In genomic region chr16:60636117-60636516, GRCh38 we compare ENCODE assay signal across 16 cellular contexts.
DNase-seq lines count a peak whose midpoint lies in the region; ATAC-seq, FAIRE-seq and TF ChIP-seq lines count a peak whose summit lies in the region.
"Had no signal": no experiment of that assay in that cellular context is flagged by ENCODE, and none has a peak within 500 bp of the region (broad histone marks: within the 10 kb centered on the region; RNA-seq: fewer than 3 reads in every experiment).

No MANE protein-coding gene starts in this region.

- ATAC-seq in left lobe of liver = no peak

- H3K4me3 ChIP-seq in LNCaP clone FGC (ENCODE audit: low read depth, low read length) = no peak overlapping the region
- no peak overlapping the region for H3K4me3 ChIP-seq in H1 (ENCODE audit: extremely low read depth in 1 of 4, insufficient read depth in 2 of 4, low read depth in 3 of 4, low read length in 4 of 4)
- H3K4me3 ChIP-seq: SJSA1 had no signal

- no peaks in the 10 kb centered on the region for H3K4me1 Mint-ChIP-seq in activated naive CD4-positive, alpha-beta T cell treated with anti-CD3 and anti-CD28 coated beads, Interleukin-2, amount 10 ng/mL, durations not matched to agents 7 days and 5 days

- DNase-seq in LNCaP clone FGC (ENCODE audit: low read depth) = peak; percentile 23
- DNase-seq in H1 (ENCODE audit: low read depth in 1 of 2, low spot score in 2 of 2) = peak; percentile 23 to 45
- DNase-seq in iPS-NIHi7 (ENCODE audit: extremely low spot score) = peak; percentile 14
- no peak for DNase-seq in ACHN
- DNase-seq in AG08396 (ENCODE audit: low spot score) = no peak
- DNase-seq in activated naive CD4-positive, alpha-beta T cell treated with anti-CD3 and anti-CD28 coated beads, Interleukin-2, amount 10 ng/mL, durations not matched to agents 7 days and 5 days = no peak
- DNase-seq in left lobe of liver (ENCODE audit: low spot score) = no peak
- DNase-seq: BE2C; CD4-positive, alpha-beta T cell; H7; NCI-H1417; NCI-H1930; NCI-H69; OCI-M1 had no signal

- H3K4me3 Mint-ChIP-seq in activated naive CD4-positive, alpha-beta T cell treated with anti-CD3 and anti-CD28 coated beads, Interleukin-2, amount 10 ng/mL, durations not matched to agents 7 days and 5 days = no peak overlapping the region
- H3K4me3 Mint-ChIP-seq: CD4-positive, alpha-beta T cell had no signal

- no peak overlapping the region for H2AFZ ChIP-seq in H1 (ENCODE audit: low read length)

- H2BK12ac ChIP-seq in H1 (ENCODE audit: low read depth, low read length) = no peak overlapping the region

- H3K27ac Mint-ChIP-seq in activated naive CD4-positive, alpha-beta T cell treated with anti-CD3 and anti-CD28 coated beads, Interleukin-2, amount 10 ng/mL, durations not matched to agents 7 days and 5 days = no peak overlapping the region
- H3K27ac Mint-ChIP-seq: CD4-positive, alpha-beta T cell had no signal

- no peaks in the 10 kb centered on the region for H4K20me1 ChIP-seq in H1 (replicated peaks in 1 of 2; ENCODE audit: control insufficient read depth in 1 of 2, insufficient read depth in 2 of 2, low read length in 2 of 2)

- no peak overlapping the region for H3K27ac ChIP-seq in H1 (ENCODE audit: low read depth, low read length)
- H3K27ac ChIP-seq: SJSA1 had no signal

- CTCF ChIA-PET in H1 (lab: Charles Lee; ENCODE audit: partially characterized antibody) = no interaction called here
- CTCF ChIA-PET in activated naive CD4-positive, alpha-beta T cell treated with anti-CD3 and anti-CD28 coated beads, Interleukin-2, amount 10 ng/mL, durations not matched to agents 7 days and 5 days (lab: Charles Lee) = no interaction called here

- no peak overlapping the region for H2BK5ac ChIP-seq in H1 (ENCODE audit: low read depth, low read length)

- no peak overlapping the region for H2BK20ac ChIP-seq in H1 (ENCODE audit: low read length)

- no peak overlapping the region for H3K14ac ChIP-seq in H1 (ENCODE audit: insufficient read length)

- H3K27me3 Mint-ChIP-seq in activated naive CD4-positive, alpha-beta T cell treated with anti-CD3 and anti-CD28 coated beads, Interleukin-2, amount 10 ng/mL, durations not matched to agents 7 days and 5 days = no peaks in the 10 kb centered on the region
- H3K27me3 Mint-ChIP-seq: CD4-positive, alpha-beta T cell had no signal

- H4K8ac ChIP-seq in H1 (ENCODE audit: extremely low read depth, insufficient read depth, low read length) = no peak overlapping the region

- H3K9me3 Mint-ChIP-seq in activated naive CD4-positive, alpha-beta T cell treated with anti-CD3 and anti-CD28 coated beads, Interleukin-2, amount 10 ng/mL, durations not matched to agents 7 days and 5 days = peaks cover 15% of the 10 kb centered on the region

- H3K4me1 ChIP-seq in H1 (replicated peaks in 1 of 4; ENCODE audit: control insufficient read depth in 3 of 4, insufficient read depth in 4 of 4, low read length in 3 of 4) = peaks cover 0 to 6% (median under 1%) of the 10 kb centered on the region in 4 experiments; a peak in 4 of 7 replicates
- H3K4me1 ChIP-seq: BE2C, SJSA1 had no signal

- no peak for TF ChIP-seq EP300 in H1 (IDR thresholded peaks at IDR 0.05; ENCODE audit: borderline replicate concordance in 1 of 2, low read depth in 2 of 2, low read length in 2 of 2)

- TF ChIP-seq POLR2A in H1 (IDR thresholded peaks at IDR 0.05; ENCODE audit: control extremely low read depth in 1 of 2, low read depth in 2 of 2, low read length in 2 of 2) = no peak

- POLR2A ChIA-PET in H1 (lab: Charles Lee; ENCODE audit: partially characterized antibody) = no interaction called here

- in situ Hi-C loops in ACHN (cut with HindIII; ENCODE audit: low pct_ligation_motif_present, low pct_unique_long_range_greater_than_20kb, low sequenced_read_pairs) = no loop called here

- no peak overlapping the region for H3K4ac ChIP-seq in H1 (replicated peaks; ENCODE audit: insufficient read length, low read depth, low read length)

- H3K9me3 ChIP-seq in H1 (ENCODE audit: insufficient read depth in 2 of 2, low read depth in 1 of 2, low read length in 1 of 2) = peaks cover 8% of the 10 kb centered on the region in 2 experiments
- H3K9me3 ChIP-seq: BE2C, SJSA1 had no signal

- no peaks in the 10 kb centered on the region for H3K36me3 ChIP-seq in H1 (ENCODE audit: control insufficient read depth in 2 of 4, insufficient read depth in 4 of 4, low read length in 3 of 4)
- H3K36me3 ChIP-seq: BE2C, SJSA1 had no signal

- H4K5ac ChIP-seq in H1 (ENCODE audit: insufficient read length, low read depth, low read length) = no peak overlapping the region

- H3K23me2 ChIP-seq in H1 (ENCODE audit: low read depth, low read length) = no peaks in the 10 kb centered on the region

- H2AK5ac ChIP-seq in H1 (ENCODE audit: low read depth, low read length) = no peak overlapping the region

- H3K79me2 ChIP-seq in H1 (ENCODE audit: control insufficient read depth in 1 of 2, insufficient read depth in 2 of 2, low read length in 2 of 2) = no peaks in the 10 kb centered on the region

- H3K4me2 ChIP-seq in H1 (ENCODE audit: insufficient read depth in 1 of 2, low read depth in 2 of 2, low read length in 2 of 2) = no peak overlapping the region

- no peak overlapping the region for H3K18ac ChIP-seq in H1 (ENCODE audit: extremely low read depth, low read length)

- no peaks in the 10 kb centered on the region for H3K36me3 Mint-ChIP-seq in activated naive CD4-positive, alpha-beta T cell treated with anti-CD3 and anti-CD28 coated beads, Interleukin-2, amount 10 ng/mL, durations not matched to agents 7 days and 5 days

- no peak overlapping the region for H3K9ac ChIP-seq in H1 (replicated peaks in 1 of 4; ENCODE audit: extremely low read depth in 1 of 4, low read depth in 3 of 4, low read length in 3 of 4)

- 82% methylated on average over 5 of the region's 5 CpGs; no CpG with 5 or more reads in 1 of the 2 experiments for WGBS in H1 (ENCODE audit: extremely low coverage in 1 of 2, insufficient coverage in 1 of 2, insufficient read length in 1 of 2, insufficient replicate concordance in 2 of 2, low coverage in 1 of 2, low lambda C conversion rate in 2 of 2, missing lambda C conversion rate in 1 of 2), 2 experiments

- no peak overlapping the region for H2BK120ac ChIP-seq in H1 (replicated peaks; ENCODE audit: low read depth, low read length)

- no peak overlapping the region for H4K91ac ChIP-seq in H1 (replicated peaks; ENCODE audit: insufficient read length, low read length)

- TF ChIP-seq CTCF in LNCaP clone FGC (IDR thresholded peaks at IDR 0.05; ENCODE audit: control insufficient read depth, extremely low read depth, insufficient read depth) (no peak), H1 (IDR thresholded peaks at IDR 0.05; ENCODE audit: control extremely low read depth in 1 of 3, insufficient read depth in 1 of 3, low read depth in 1 of 3, low read length in 3 of 3) (no peak)

- no peak for TF ChIP-seq RAD21 in H1 (IDR thresholded peaks at IDR 0.05 in 1 of 2, conservative IDR thresholded peaks at IDR 0.05 in 1 of 2; ENCODE audit: low read depth in 2 of 2, low read length in 2 of 2)

- no peak overlapping the region for H3K56ac ChIP-seq in H1 (replicated peaks; ENCODE audit: insufficient read length, low read depth, low read length)

- FAIRE-seq in H1 (lab: Jason Lieb, UNC) = no peak
- FAIRE-seq: HTR-8/SVneo had no signal

- H3K79me1 ChIP-seq in H1 (ENCODE audit: low read depth, low read length) = no peaks in the 10 kb centered on the region

- H3K27me3 ChIP-seq in H1 (replicated peaks in 1 of 4; ENCODE audit: control insufficient read depth in 3 of 4, extremely low read depth in 1 of 4, insufficient read depth in 3 of 4, low read length in 3 of 4) = no peaks in the 10 kb centered on the region
- H3K27me3 ChIP-seq: BE2C, SJSA1 had no signal

- no peak overlapping the region for H2BK15ac ChIP-seq in H1 (ENCODE audit: low read length)

- H3K23ac ChIP-seq in H1 (ENCODE audit: insufficient read length) = no peak overlapping the region

TF ChIP-seq in H1, 55 proteins besides CTCF, POLR2A, EP300 and RAD21:
- TF ChIP-seq JUND (IDR thresholded peaks at IDR 0.05; ENCODE audit: low read length) = peak; percentile 80; the same call in 1 of the 2 replicates
- TF ChIP-seq TEAD4 (IDR thresholded peaks at IDR 0.05; ENCODE audit: low read depth, low read length) = peak; percentile 48; the same call in 1 of the 2 replicates
- 0 out of 2 replicates have a peak, but pooled peaks have one; percentile 45 for TF ChIP-seq SRF (IDR thresholded peaks at IDR 0.05; ENCODE audit: low read depth, low read length)
- no peak for TF ChIP-seq FOSL1 (IDR thresholded peaks at IDR 0.05; ENCODE audit: insufficient read depth, low read depth, low read length)

Comparison
In these comparisons a context has a peak if more than half of its experiments do, and no peak if none do; other contexts are left out.
1. DNase-seq: peak in LNCaP clone FGC (single experiment), H1 (2 of 2) and iPS-NIHi7 (single experiment); none in ACHN (single experiment), AG08396 (single experiment), activated naive CD4-positive, alpha-beta T cell treated with anti-CD3 and anti-CD28 coated beads, Interleukin-2, amount 10 ng/mL, durations not matched to agents 7 days and 5 days (single experiment) and left lobe of liver (single experiment).